21 cellular contexts compared by ENCODE assay signal in the genomic region with DNA sequence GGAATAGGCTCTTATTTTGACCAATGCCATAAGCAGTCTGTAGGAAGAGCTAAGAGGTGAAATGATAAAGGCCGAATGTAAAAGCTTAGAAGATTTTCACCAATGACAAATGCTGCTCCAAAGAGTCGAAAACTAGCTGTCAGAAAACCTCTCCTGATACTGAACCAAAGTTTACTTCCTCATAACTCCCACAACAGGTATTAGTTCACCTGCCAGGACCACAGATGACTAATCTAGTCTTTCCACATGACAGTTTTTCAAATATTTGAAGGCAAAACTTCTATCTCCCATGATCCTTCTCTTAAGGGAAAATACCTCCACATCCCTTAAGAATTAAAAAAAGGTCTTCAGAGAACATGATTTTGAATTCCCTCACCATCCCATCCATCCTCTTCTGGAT.
"Had no signal": no experiment of that assay in that cellular context is flagged by ENCODE, and none has a peak within 500 bp of the region (broad histone marks: within the 10 kb centered on the region; RNA-seq: fewer than 3 reads in every experiment).

No MANE protein-coding gene starts in this region.

- H3K27ac ChIP-seq: colonic mucosa, psoas muscle, right lobe of liver, spleen, tibial artery had no signal

- ATAC-seq: psoas muscle; stimulated activated memory B cell treated with anti-CD40 and anti-IgM and Interleukin-4, amounts not matched to agents 10 μg/mL and 1 μg/mL and 100 μg/mL, for 72 hours had no signal

- H3K9me3 ChIP-seq: colonic mucosa, psoas muscle, right lobe of liver, tibial artery had no signal

- H3K4me1 ChIP-seq: colonic mucosa, psoas muscle, spleen had no signal

- DNase-seq: colonic mucosa; dermis blood vessel endothelial cell; foreskin melanocyte; head of caudate nucleus; hypothalamus; islet precursor cell; left ventricle myocardium superior; mesenchymal stem cell; midbrain; naive B cell; occipital lobe; psoas muscle; retina; right lobe of liver; spleen; stimulated activated CD4-positive, alpha-beta T cell treated with anti-CD3 and anti-CD28 coated beads, Interleukin-15, amount 100 ng/mL, for 24 hours; stimulated activated CD4-positive, alpha-beta T cell treated with anti-CD3 and anti-CD28 coated beads, Interleukin-1b, Interleukin-23, amount 100 ng/mL, for 48 hours; stimulated activated CD4-positive, alpha-beta T cell treated with anti-CD3 and anti-CD28 coated beads, Interleukin-4, amount 100 ng/mL, for 24 hours; tibial artery had no signal

- H3K36me3 ChIP-seq: colonic mucosa, right lobe of liver, spleen, tibial artery had no signal

- H3K4me3 ChIP-seq: colonic mucosa, lung, psoas muscle, right lobe of liver, spleen, tibial artery had no signal

- H3K27me3 ChIP-seq: colonic mucosa, right lobe of liver, spleen, tibial artery had no signal
